Comparison of ENCODE assay signal across 10 cellular contexts in genomic region chr2:12262681-12263436, GRCh38.
DNase-seq lines count a peak whose midpoint lies in the region; ATAC-seq, FAIRE-seq and TF ChIP-seq lines count a peak whose summit lies in the region.
"Had no signal": no experiment of that assay in that cellular context is flagged by ENCODE, and none has a peak within 500 bp of the region (broad histone marks: within the 10 kb centered on the region; RNA-seq: fewer than 3 reads in every experiment).

No MANE protein-coding gene starts in this region.

- TF ChIP-seq RAD21 in GM12878 (IDR thresholded peaks at IDR 0.05; ENCODE audit: insufficient read depth, low read depth, low read length) = no peak

- intact Hi-C loops in GM12878 (cut with micrococcal nuclease; ENCODE audit: unreplicated experiment) = no loop called here

- H3K4me2 ChIP-seq in GM12878 (ENCODE audit: control insufficient read depth, insufficient read depth) = peak overlapping the region; percentile 10; the same call in 1 of the 2 replicates

- H3K4me3 ChIP-seq in HUES64 (ENCODE audit: low read length) (no peak overlapping the region), GM12878 (no peak overlapping the region)

- H3K36me3 ChIP-seq in HUES64 (ENCODE audit: insufficient read depth, low read length) (no peaks in the 10 kb centered on the region), GM12878 (ENCODE audit: control insufficient read depth in 2 of 2, insufficient read depth in 2 of 2, low read length in 1 of 2) (no peaks in the 10 kb centered on the region)

- FAIRE-seq in GM12878 (lab: Jason Lieb, UNC) = no peak
- FAIRE-seq: GM12892 had no signal

- H3K27ac ChIP-seq in HUES64 (ENCODE audit: low read depth, low read length) (peak overlapping the region; percentile 85; the same call in 1 of the 2 replicates), GM12878 (ENCODE audit: control insufficient read depth, insufficient read depth) (no peak overlapping the region)

- H3K4me3 Mint-ChIP-seq in naive thymus-derived CD8-positive, alpha-beta T cell = peak overlapping the region in 1 of 10 donors; percentile 11
- no peak overlapping the region for H3K4me3 Mint-ChIP-seq in immature natural killer cell

- H3K9ac ChIP-seq in HUES64 (ENCODE audit: low read depth, low read length) (no peak overlapping the region), GM12878 (ENCODE audit: control insufficient read depth, insufficient read depth, low read length) (no peak overlapping the region)

- DNase-seq in GM12878 (ENCODE audit: low read depth, low spot score) (no peak), immature natural killer cell (no peak), mucosa of gallbladder (ENCODE audit: low spot score) (no peak)
- peak in 2 of 10 donors; percentile 1 to 24 for DNase-seq in naive thymus-derived CD8-positive, alpha-beta T cell
- no peak for DNase-seq in stimulated activated CD4-positive, alpha-beta T cell treated with anti-CD3 and anti-CD28 coated beads, Interleukin-2, amount 100 ng/mL, for 48 hours

- H3K27ac Mint-ChIP-seq in naive thymus-derived CD8-positive, alpha-beta T cell = peak overlapping the region in 7 of 10 donors; percentile 3 to 46 (median 32)
- no peak overlapping the region for H3K27ac Mint-ChIP-seq in immature natural killer cell
- H3K27ac Mint-ChIP-seq: activated T-helper 2 cell treated with anti-CD3 and anti-CD28 coated beads, Interferon-gamma antibody, Interleukin-2, Interleukin-4, amounts not matched to agents 10 μg/mL and 5 μg/mL and 100 μg/mL, durations not matched to agents 14 hours and 24 hours and 36 hours had no signal

- no peak overlapping the region; the same call in 1 of the 2 replicates for H2AFZ ChIP-seq in GM12878 (ENCODE audit: control insufficient read depth, low read depth, low read length)

- no peaks in the 10 kb centered on the region for H3K27me3 ChIP-seq in HUES64 (ENCODE audit: insufficient read depth, low read length)
- no peaks in the 10 kb centered on the region for H3K27me3 ChIP-seq in GM12878 (replicated peaks in 1 of 2; ENCODE audit: control insufficient read depth in 2 of 2, insufficient read depth in 2 of 2, low read length in 1 of 2)

- H3K79me2 ChIP-seq in GM12878 (ENCODE audit: control insufficient read depth, insufficient read depth, low read length) = no peaks in the 10 kb centered on the region

- TF ChIP-seq EP300 in GM12878 (IDR thresholded peaks at IDR 0.05; ENCODE audit: borderline replicate concordance in 1 of 2, control insufficient read depth in 1 of 2, low read depth in 2 of 2, low read length in 2 of 2) = no peak

- SMC1A ChIA-PET in GM12878 (lab: Charles Lee; ENCODE audit: uncharacterized antibody, unreplicated experiment) = interaction anchor here (0.9 kb wide), 1 partner anchor 9 kb away, joined by 4 read pairs; no protein-coding TSS in a partner anchor

- BruUV-seq in GM12878 (replicated peaks; lab: Mats Ljungman, UMichigan) = no TSS peak

- in situ Hi-C loops in GM12878 (cut with MboI) = no loop called here

- H3K9me3 Mint-ChIP-seq in naive thymus-derived CD8-positive, alpha-beta T cell = peaks cover 0 to 2% (median 0%) of the 10 kb centered on the region in 9 donors
- H3K9me3 Mint-ChIP-seq in immature natural killer cell = no peaks in the 10 kb centered on the region
- H3K9me3 Mint-ChIP-seq: activated T-helper 2 cell treated with anti-CD3 and anti-CD28 coated beads, Interferon-gamma antibody, Interleukin-2, Interleukin-4, amounts not matched to agents 10 μg/mL and 5 μg/mL and 100 μg/mL, durations not matched to agents 14 hours and 24 hours and 36 hours had no signal

- H3K9me3 ChIP-seq in HUES64 (ENCODE audit: insufficient read depth, low read depth, low read length) = no peaks in the 10 kb centered on the region
- no peaks in the 10 kb centered on the region for H3K9me3 ChIP-seq in GM12878 (replicated peaks; ENCODE audit: control insufficient read depth, insufficient read depth, low read length)

- H3K4me1 Mint-ChIP-seq in naive thymus-derived CD8-positive, alpha-beta T cell = peaks cover 13 to 33% (median 28%) of the 10 kb centered on the region in 4 donors
- peaks cover 0 to 5% of the 10 kb centered on the region in 2 donors for H3K4me1 Mint-ChIP-seq in immature natural killer cell

- 70% methylated on average over 2 of the region's 2 CpGs for WGBS in HUES64
- WGBS in GM12878 (ENCODE audit: insufficient coverage, insufficient replicate concordance, low lambda C conversion rate, missing lambda C conversion rate) = 61% methylated on average over 2 of the region's 2 CpGs

- H3K36me3 Mint-ChIP-seq in naive thymus-derived CD8-positive, alpha-beta T cell = no peaks in the 10 kb centered on the region
- peaks cover 0 to 6% (median 3%) of the 10 kb centered on the region in 3 donors for H3K36me3 Mint-ChIP-seq in immature natural killer cell

- no peaks in the 10 kb centered on the region for H4K20me1 ChIP-seq in GM12878 (ENCODE audit: control insufficient read depth, insufficient read depth)

- H3K27me3 Mint-ChIP-seq in naive thymus-derived CD8-positive, alpha-beta T cell = peaks cover 0 to 2% (median 0%) of the 10 kb centered on the region in 5 donors
- peaks cover 0 to 2% (median 2%) of the 10 kb centered on the region in 3 donors for H3K27me3 Mint-ChIP-seq in immature natural killer cell (ENCODE audit: low read depth in 3 of 3)

- TF ChIP-seq POLR2A in GM12878 (IDR thresholded peaks at IDR 0.05; ENCODE audit: low read depth, low read length) = no peak

- RAD21 ChIA-PET in GM12878 (lab: Charles Lee; ENCODE audit: unreplicated experiment) = no interaction called here

- CTCF ChIA-PET in GM12878 (lab: Yijun Ruan, JAX) = no interaction called here

- POLR2A ChIA-PET in GM12878 (lab: Charles Lee) = no interaction called here
- POLR2A ChIA-PET in naive thymus-derived CD8-positive, alpha-beta T cell (lab: Charles Lee) = no interaction called here

- ATAC-seq in GM19455 (IDR thresholded peaks at IDR 0.05; ENCODE audit: unreplicated experiment) = peak; percentile 72
- ATAC-seq in GM12878 = peak; percentile 75
- ATAC-seq in naive thymus-derived CD8-positive, alpha-beta T cell = peak; percentile 25 to 38
- no peak for ATAC-seq in HG03097 (IDR thresholded peaks at IDR 0.05; ENCODE audit: low FRiP score, unreplicated experiment)

- TF ChIP-seq CTCF in GM12878 (IDR thresholded peaks at IDR 0.05 in 2 of 3, conservative IDR thresholded peaks at IDR 0.05 in 1 of 3; ENCODE audit: control insufficient read depth in 2 of 3, extremely low read depth in 1 of 3, insufficient read depth in 1 of 3, low read depth in 3 of 3, low read length in 3 of 3) = no peak

- H3K4me1 ChIP-seq in HUES64 (ENCODE audit: insufficient read depth, low read length) = peaks cover 22% of the 10 kb centered on the region
- H3K4me1 ChIP-seq in GM12878 (ENCODE audit: control insufficient read depth, insufficient read depth, low read length) = no peaks in the 10 kb centered on the region; the same call in 1 of the 2 replicates

TF ChIP-seq in GM12878, 131 proteins besides CTCF, POLR2A, EP300 and RAD21:
- no peak for TF ChIP-seq SREBF1 (IDR thresholded peaks at IDR 0.05; ENCODE audit: low read length)
- TF ChIP-seq PKNOX1 (IDR thresholded peaks at IDR 0.05) = peak; percentile 76
- TF ChIP-seq SIX5 (IDR thresholded peaks at IDR 0.05; ENCODE audit: low read depth, low read length, severe bottlenecking) = no peak
- no peak for TF ChIP-seq SMAD5 (IDR thresholded peaks at IDR 0.05; ENCODE audit: low read depth)
- no peak for TF ChIP-seq POLR2AphosphoS2 (IDR thresholded peaks at IDR 0.05; ENCODE audit: low read depth, low read length)
- peak; percentile 84 for TF ChIP-seq PBX3 (IDR thresholded peaks at IDR 0.05; ENCODE audit: insufficient replicate concordance, low read depth, low read length)
- no peak for TF ChIP-seq SMAD1 (IDR thresholded peaks at IDR 0.05; ENCODE audit: low read depth, partially characterized antibody)
- no peak for TF ChIP-seq ATF3 (IDR thresholded peaks at IDR 0.05; ENCODE audit: borderline replicate concordance, extremely low read depth, low read depth, low read length)
- TF ChIP-seq SRF (IDR thresholded peaks at IDR 0.05; ENCODE audit: low read depth in 2 of 2, low read length in 2 of 2) = no peak
- peak; percentile 83 for TF ChIP-seq TCF12 (IDR thresholded peaks at IDR 0.05; ENCODE audit: low read depth, low read length)
- TF ChIP-seq MEF2A (IDR thresholded peaks at IDR 0.05; ENCODE audit: insufficient read depth, low read depth, low read length) = no peak
- no peak for TF ChIP-seq YBX1 (IDR thresholded peaks at IDR 0.05)
- TF ChIP-seq RUNX3 (IDR thresholded peaks at IDR 0.05; ENCODE audit: low read length) = no peak
- TF ChIP-seq TCF3 (IDR thresholded peaks at IDR 0.05; ENCODE audit: borderline replicate concordance, insufficient read depth, low read depth, low read length) = peak; percentile 92

Comparison
In these comparisons a context has a peak if more than half of its experiments do, and no peak if none do; other contexts are left out.
1. H3K27ac Mint-ChIP-seq: peak in naive thymus-derived CD8-positive, alpha-beta T cell (7 of 10); none in immature natural killer cell (0 of 6).